In genomic region chr3:177203689-177204395, GRCh38 we compare ENCODE assay signal across 20 cellular contexts.
"Had no signal": no experiment of that assay in that cellular context is flagged by ENCODE, and none has a peak within 500 bp of the region (broad histone marks: within the 10 kb centered on the region; RNA-seq: fewer than 3 reads in every experiment).

No MANE protein-coding gene starts in this region.

- H3K27me3 Mint-ChIP-seq: IgD-negative memory B cell had no signal

- ATAC-seq: SK-N-SH treated with all-trans-retinoic acid at 6 μM for 48 hours had no signal

- H3K27me3 ChIP-seq: MG63, SJCRH30 had no signal

- H3K36me3 Mint-ChIP-seq: IgD-negative memory B cell had no signal

- H3K9me3 ChIP-seq: MG63, SJCRH30 had no signal

- H3K27ac ChIP-seq: SJCRH30 had no signal

- DNase-seq: Karpas-422, KG1, MG63, NCI-H1092 treated with DMSO at 0.1 percent for 48 hours, NCI-H1436, NCI-H187, NCI-H2029, NCI-H2081 treated with DMSO at 0.1 percent for 48 hours, NCI-H2171, NCI-H226, NCI-H446, NCI-H510A, NCI-H524 treated with DMSO at 0.1 percent for 48 hours, NCI-H69, NCI-H774, RPMI8226, SHP77 treated with DMSO at 0.1 percent for 48 hours, SJCRH30 had no signal

- H3K36me3 ChIP-seq: MG63, SJCRH30 had no signal

- H3K4me3 ChIP-seq: MG63, SJCRH30 had no signal

- H3K9me3 Mint-ChIP-seq: IgD-negative memory B cell had no signal

- H3K4me3 Mint-ChIP-seq: IgD-negative memory B cell had no signal
